ENCODE assay signal across 1 cellular context in the genomic region with DNA sequence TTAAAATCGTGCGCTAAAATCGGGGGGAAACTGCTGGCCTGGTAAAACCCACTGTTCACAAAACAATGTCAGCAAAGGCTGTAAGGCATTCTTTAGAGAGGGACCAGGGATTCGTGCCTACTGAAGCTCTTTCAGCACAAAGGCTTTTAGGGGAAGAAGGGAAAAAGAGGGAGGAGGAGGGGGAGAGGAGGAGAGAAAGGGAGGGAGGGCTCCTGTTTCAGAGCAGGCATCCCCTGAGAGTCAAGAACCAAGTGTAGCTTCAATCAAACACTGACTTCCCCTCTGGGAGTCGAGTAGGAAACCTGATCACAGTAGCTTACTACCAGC.
TF ChIP-seq lines count a peak whose summit lies in the region.

No MANE protein-coding gene starts in this region.

TF ChIP-seq in SK-N-SH, 30 proteins besides CTCF, POLR2A, EP300 and RAD21 (continued from another document):
- TF ChIP-seq, protein P1, sequence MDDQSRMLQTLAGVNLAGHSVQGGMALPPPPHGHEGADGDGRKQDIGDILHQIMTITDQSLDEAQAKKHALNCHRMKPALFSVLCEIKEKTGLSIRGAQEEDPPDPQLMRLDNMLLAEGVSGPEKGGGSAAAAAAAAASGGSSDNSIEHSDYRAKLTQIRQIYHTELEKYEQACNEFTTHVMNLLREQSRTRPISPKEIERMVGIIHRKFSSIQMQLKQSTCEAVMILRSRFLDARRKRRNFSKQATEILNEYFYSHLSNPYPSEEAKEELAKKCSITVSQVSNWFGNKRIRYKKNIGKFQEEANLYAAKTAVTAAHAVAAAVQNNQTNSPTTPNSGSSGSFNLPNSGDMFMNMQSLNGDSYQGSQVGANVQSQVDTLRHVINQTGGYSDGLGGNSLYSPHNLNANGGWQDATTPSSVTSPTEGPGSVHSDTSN (IDR thresholded peaks at IDR 0.05) = no peak
- TF ChIP-seq TAF1 (IDR thresholded peaks at IDR 0.05; ENCODE audit: borderline replicate concordance, low read depth, low read length) (no peak), RFX5 (IDR thresholded peaks at IDR 0.05; ENCODE audit: low read length) (no peak), USF1 (IDR thresholded peaks at IDR 0.05; ENCODE audit: borderline replicate concordance, low read depth) (no peak), FOXJ3 (CRISPR knock-in tag; IDR thresholded peaks at IDR 0.05) (no peak), YY1 (IDR thresholded peaks at IDR 0.05; ENCODE audit: low read depth) (no peak), TEAD4 (IDR thresholded peaks at IDR 0.05; ENCODE audit: borderline replicate concordance, insufficient read depth) (no peak), ELF1 (IDR thresholded peaks at IDR 0.05) (no peak)
- TF ChIP-seq, protein P2, sequence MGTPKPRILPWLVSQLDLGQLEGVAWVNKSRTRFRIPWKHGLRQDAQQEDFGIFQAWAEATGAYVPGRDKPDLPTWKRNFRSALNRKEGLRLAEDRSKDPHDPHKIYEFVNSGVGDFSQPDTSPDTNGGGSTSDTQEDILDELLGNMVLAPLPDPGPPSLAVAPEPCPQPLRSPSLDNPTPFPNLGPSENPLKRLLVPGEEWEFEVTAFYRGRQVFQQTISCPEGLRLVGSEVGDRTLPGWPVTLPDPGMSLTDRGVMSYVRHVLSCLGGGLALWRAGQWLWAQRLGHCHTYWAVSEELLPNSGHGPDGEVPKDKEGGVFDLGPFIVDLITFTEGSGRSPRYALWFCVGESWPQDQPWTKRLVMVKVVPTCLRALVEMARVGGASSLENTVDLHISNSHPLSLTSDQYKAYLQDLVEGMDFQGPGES (IDR thresholded peaks at IDR 0.05; ENCODE audit: low read depth, low read length) = no peak
